ENCODE assay signal across 12 cellular contexts in the genomic region with DNA sequence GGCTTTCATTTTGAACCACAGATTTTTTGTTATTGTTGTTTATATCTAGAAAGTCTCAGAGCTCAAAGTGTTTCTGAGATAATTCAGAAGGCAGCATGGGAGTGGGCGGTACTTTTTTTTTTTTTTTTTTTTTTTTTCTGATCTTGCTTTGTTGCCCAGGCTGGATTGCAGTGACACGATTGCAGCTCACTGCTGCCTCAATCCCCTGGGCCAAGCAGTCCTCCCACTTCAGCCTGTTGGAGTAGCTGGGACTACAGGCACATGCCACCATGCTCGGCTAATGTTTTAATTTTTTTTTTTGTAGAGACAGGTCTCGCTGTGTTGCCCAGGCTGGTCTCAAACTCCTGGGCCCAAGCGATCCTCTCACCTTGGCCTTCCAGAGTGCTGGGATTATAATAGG. TPM values are rescaled to one million over a fixed set of nuclear protein-coding genes. Genes with fewer than 3 reads are reported as not detected.
"Had no signal": no experiment of that assay in that cellular context is flagged by ENCODE, and none has a peak within 500 bp of the region (broad histone marks: within the 10 kb centered on the region; RNA-seq: fewer than 3 reads in every experiment).

No MANE protein-coding gene starts in this region.

- H3K9ac ChIP-seq: GM23248 had no signal

- H3K9me3 ChIP-seq: HAP-1 had no signal

- H2AFZ ChIP-seq: GM23248 had no signal

- ATAC-seq: HCT116, K562 had no signal

- H3K4me1 ChIP-seq: HAP-1 had no signal

- FAIRE-seq: K562 had no signal

- H3K27ac ChIP-seq: GM23248, HL-60 had no signal

- DNase-seq: GM23248, GOT3, H7, HFFc6, IMR-90, KG1 had no signal

- H3K4me3 ChIP-seq: GM23248, HAP-1, K562 had no signal

RNA-seq across cellular contexts. Expression of a gene that starts 21.6 kb away (rescaled TPM):
- total RNA-seq: H7 had no signal

RNA-seq across cellular contexts. Expression of a gene that starts 53.3 kb away (rescaled TPM):
- total RNA-seq: GM23248, H4, H7, HFFc6, HT1080, IMR-90, K562 had no signal
- polyA plus RNA-seq: GM23248, IMR-90, K562 had no signal
